In the genomic region with DNA sequence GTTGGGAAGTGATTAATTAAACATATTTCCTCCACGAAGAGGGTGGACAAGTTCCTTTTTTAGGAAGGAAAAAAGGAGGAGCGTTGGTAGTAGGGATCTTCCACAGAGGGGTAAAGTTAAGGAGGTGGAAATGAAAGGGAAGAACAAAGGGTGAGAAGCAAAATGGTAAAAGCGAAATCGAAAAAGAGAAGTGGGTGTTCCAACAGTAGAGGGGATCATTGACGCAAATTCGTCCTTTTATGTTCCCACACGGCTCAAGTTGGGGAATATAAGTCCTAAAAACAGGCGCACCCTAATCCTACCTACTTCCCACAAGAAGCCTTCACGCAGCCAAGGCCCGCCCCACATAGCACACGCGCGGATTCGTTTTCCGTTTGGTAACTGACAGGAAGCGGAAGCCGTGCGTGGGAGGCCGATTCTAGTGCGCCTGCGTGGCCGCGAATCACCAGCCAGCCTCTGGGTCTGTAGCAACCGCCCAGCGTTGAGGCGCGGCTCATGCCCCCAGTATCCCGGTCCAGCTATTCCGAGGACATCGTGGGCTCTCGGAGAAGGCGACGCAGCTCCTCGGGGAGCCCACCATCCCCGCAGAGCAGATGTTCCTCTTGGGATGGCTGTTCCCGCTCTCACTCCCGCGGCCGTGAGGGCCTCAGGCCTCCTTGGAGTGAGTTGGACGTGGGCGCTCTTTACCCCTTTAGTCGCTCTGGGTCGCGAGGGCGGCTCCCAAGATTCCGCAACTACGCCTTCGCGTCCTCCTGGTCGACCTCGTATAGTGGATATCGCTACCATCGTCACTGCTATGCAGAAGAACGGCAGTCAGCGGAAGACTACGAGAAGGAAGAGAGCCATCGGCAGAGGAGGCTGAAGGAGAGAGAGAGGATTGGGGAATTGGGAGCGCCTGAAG, we compare ENCODE assay signal across 9 cellular contexts. TPM values are rescaled to one million over a fixed set of nuclear protein-coding genes. Genes with fewer than 3 reads are reported as not detected.
DNase-seq lines count a peak whose midpoint lies in the region; ATAC-seq and TF ChIP-seq lines count a peak whose summit lies in the region.
"Had no signal": no experiment of that assay in that cellular context is flagged by ENCODE, and none has a peak within 500 bp of the region (broad histone marks: within the 10 kb centered on the region; RNA-seq: fewer than 3 reads in every experiment).

TSS of gene NKAPL (plus strand) at position 421 of the 901 bp plus-strand sequence. CDS start at position 496, 75 bp downstream.

- no peaks in the 10 kb centered on the region for H3K4me1 ChIP-seq in effector memory CD4-positive, alpha-beta T cell (ENCODE audit: control insufficient read depth, insufficient read depth, low read length, poor library complexity, severe bottlenecking)

- no peak within 1 kb of the TSS for H3K27ac ChIP-seq in effector memory CD4-positive, alpha-beta T cell (ENCODE audit: insufficient read depth, low read length, poor library complexity, severe bottlenecking)

- no peaks in the 10 kb centered on the region for H3K36me3 ChIP-seq in effector memory CD4-positive, alpha-beta T cell (ENCODE audit: control insufficient read depth, insufficient read depth, low read length)

- H3K9me3 Mint-ChIP-seq in activated CD8-positive, alpha-beta T cell treated with anti-CD3 and anti-CD28 coated beads for 36 hours: peaks cover 7% of the 10 kb centered on the region

- peaks cover 2% of the 10 kb centered on the region for H3K27me3 Mint-ChIP-seq in activated CD8-positive, alpha-beta T cell treated with anti-CD3 and anti-CD28 coated beads for 36 hours

- H3K36me3 Mint-ChIP-seq in activated CD8-positive, alpha-beta T cell treated with anti-CD3 and anti-CD28 coated beads for 36 hours (ENCODE audit: low read depth): peaks cover 2% of the 10 kb centered on the region

- no peak for TF ChIP-seq CTCF in activated CD8-positive, alpha-beta T cell treated with anti-CD3 and anti-CD28 coated beads for 36 hours (IDR thresholded peaks at IDR 0.05)

- peak within 1 kb of the TSS; percentile 28 for H3K4me3 ChIP-seq in effector memory CD4-positive, alpha-beta T cell (ENCODE audit: insufficient read depth, low read depth, low read length, poor library complexity, severe bottlenecking)

- POLR2A ChIA-PET in activated CD8-positive, alpha-beta T cell treated with anti-CD3 and anti-CD28 coated beads for 36 hours (lab: Charles Lee): interaction anchor here (0.9 kb wide), 1 partner anchor 8 kb away, joined by 3 read pairs; the partner anchor contains the start of gene ZSCAN26

- CTCF ChIA-PET in activated CD8-positive, alpha-beta T cell treated with anti-CD3 and anti-CD28 coated beads for 36 hours (lab: Charles Lee): no interaction called here

- ATAC-seq in activated CD8-positive, alpha-beta T cell treated with anti-CD3 and anti-CD28 coated beads for 36 hours: peak; percentile 64

- DNase-seq in AG20443 (ENCODE audit: low spot score) (peak; percentile 92), mucosa of gallbladder (ENCODE audit: low spot score) (peak; percentile 82), NCI-H510A treated with DMSO at 0.1 percent for 48 hours (lab: John Stamatoyannopoulos, UW) (no peak), NCI-H1436 treated with DMSO at 0.1 percent for 48 hours (lab: John Stamatoyannopoulos, UW) (no peak), HuH-7.5 (ENCODE audit: low spot score) (no peak)
- peak; percentile 80 for DNase-seq in activated CD8-positive, alpha-beta T cell treated with anti-CD3 and anti-CD28 coated beads for 36 hours
- DNase-seq in effector memory CD4-positive, alpha-beta T cell: peak in 2 of 3 donors; percentile 23 to 30
- DNase-seq in stimulated activated CD8-positive, alpha-beta memory T cell treated with anti-CD3 and anti-CD28 coated beads, Interleukin-7, amount 100 ng/mL, for 4 hours (ENCODE audit: low read depth in 2 of 2): peak; percentile 51 to 69

- peak within 1 kb of the TSS; percentile 59 for H3K27ac Mint-ChIP-seq in activated CD8-positive, alpha-beta T cell treated with anti-CD3 and anti-CD28 coated beads for 36 hours
- H3K27ac Mint-ChIP-seq: T-helper 1 cell treated with Interleukin-12 subunit alpha and Interleukin-12 subunit beta and Interleukin-4 antibody, amounts not matched to agents 30 μg/mL and 1 μg/mL, for 36 hours had no signal

- peaks cover 4% of the 10 kb centered on the region for H3K4me1 Mint-ChIP-seq in activated CD8-positive, alpha-beta T cell treated with anti-CD3 and anti-CD28 coated beads for 36 hours (ENCODE audit: low read depth)

- intact Hi-C loops in activated CD8-positive, alpha-beta T cell treated with anti-CD3 and anti-CD28 coated beads for 36 hours (cut with micrococcal nuclease): loop anchor here (10.0 kb wide), 1 partner anchor 124 kb away; no protein-coding TSS in a partner anchor

- no peaks in the 10 kb centered on the region for H3K9me3 ChIP-seq in effector memory CD4-positive, alpha-beta T cell (ENCODE audit: control insufficient read depth, low read length)

- peak within 1 kb of the TSS; percentile 46 for H3K4me3 Mint-ChIP-seq in activated CD8-positive, alpha-beta T cell treated with anti-CD3 and anti-CD28 coated beads for 36 hours
- H3K4me3 Mint-ChIP-seq: T-helper 1 cell treated with Interleukin-12 subunit alpha and Interleukin-12 subunit beta and Interleukin-4 antibody, amounts not matched to agents 30 μg/mL and 1 μg/mL, for 36 hours had no signal

- no peaks in the 10 kb centered on the region for H3K27me3 ChIP-seq in effector memory CD4-positive, alpha-beta T cell (replicated peaks; ENCODE audit: control insufficient read depth, insufficient read depth, low read length, poor library complexity, severe bottlenecking)

RNA-seq across cellular contexts. Expression of gene NKAPL, which starts in this region (rescaled TPM):
- total RNA-seq in activated CD8-positive, alpha-beta T cell treated with anti-CD3 and anti-CD28 coated beads for 36 hours: not detected
- 1.9 TPM for total RNA-seq in mucosa of gallbladder

Comparison
In these comparisons a context has a peak if more than half of its experiments do, and no peak if none do; other contexts are left out.
1. Peak in DNase-seq and ATAC-seq in activated CD8-positive, alpha-beta T cell treated with anti-CD3 and anti-CD28 coated beads for 36 hours; RNA of the gene not detected or under 1 TPM.
2. DNase-seq: peak in AG20443 (single experiment), effector memory CD4-positive, alpha-beta T cell (2 of 3), mucosa of gallbladder (single experiment) and stimulated activated CD8-positive, alpha-beta memory T cell treated with anti-CD3 and anti-CD28 coated beads, Interleukin-7, amount 100 ng/mL, for 4 hours (2 of 2); none in NCI-H510A treated with DMSO at 0.1 percent for 48 hours (single experiment), NCI-H1436 treated with DMSO at 0.1 percent for 48 hours (single experiment) and HuH-7.5 (single experiment).